In the genomic region with DNA sequence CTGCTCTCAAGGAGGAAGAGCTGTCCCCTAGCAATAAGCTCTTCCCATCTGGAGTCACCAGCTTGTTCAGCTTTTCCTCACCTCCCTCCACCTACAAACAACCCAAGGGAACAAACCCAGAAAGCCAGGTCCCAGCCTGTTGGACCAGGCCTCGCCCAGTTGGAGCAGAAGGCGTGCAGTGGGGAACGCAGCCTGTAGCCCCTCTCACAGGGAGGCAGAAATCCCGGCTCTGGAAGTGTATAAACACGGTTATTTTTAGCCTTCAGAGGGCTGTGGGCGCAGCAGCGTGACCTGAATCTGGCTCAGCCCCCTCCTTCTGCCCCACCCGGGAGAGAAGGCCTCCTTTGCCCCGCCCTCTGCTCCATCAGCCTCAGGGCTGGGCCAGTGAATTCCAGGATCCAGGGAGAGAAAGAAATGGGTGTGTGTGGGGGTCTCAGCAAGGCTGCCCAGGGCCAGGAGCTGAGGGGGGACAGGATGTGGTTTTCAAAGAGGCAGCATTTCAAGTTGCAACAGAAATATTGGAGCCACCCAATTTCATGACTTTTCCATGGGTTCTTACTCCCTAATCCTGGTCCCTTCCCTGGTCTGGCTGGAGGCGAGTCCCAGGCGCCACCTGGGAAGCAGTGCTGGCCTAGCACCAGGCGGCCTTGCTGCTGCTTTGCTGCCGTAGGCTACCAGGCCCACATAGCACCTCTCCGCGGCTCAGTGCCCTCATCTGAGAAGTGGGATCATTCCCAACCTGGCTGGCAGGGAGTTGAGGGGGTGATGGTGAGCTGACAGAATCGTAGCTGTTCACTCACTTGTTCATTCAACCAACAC, we compare ENCODE assay signal across 8 cellular contexts. TPM values are rescaled to one million over a fixed set of nuclear protein-coding genes. Genes with fewer than 3 reads are reported as not detected.
DNase-seq lines count a peak whose midpoint lies in the region; ATAC-seq and TF ChIP-seq lines count a peak whose summit lies in the region.

No MANE protein-coding gene starts in this region.

- TF ChIP-seq EP300 in gastroesophageal sphincter (IDR thresholded peaks at IDR 0.05): no peak

- ATAC-seq in DND-41 (ENCODE audit: insufficient read depth, low read depth) (peak; percentile 57), RWPE2 (ENCODE audit: low read depth) (peak; percentile 70), gastroesophageal sphincter (peak; percentile 85), GM18519 (IDR thresholded peaks at IDR 0.05; ENCODE audit: low FRiP score, unreplicated experiment) (no peak)

- peaks cover 100% of the 10 kb centered on the region for H3K79me2 ChIP-seq in DND-41 (ENCODE audit: insufficient read depth, low read length)
- peaks cover 52% of the 10 kb centered on the region for H3K79me2 ChIP-seq in parathyroid adenoma
- H3K79me2 ChIP-seq in Karpas-422 (ENCODE audit: low read length): no peaks in the 10 kb centered on the region

- H3K9ac ChIP-seq in DND-41 (ENCODE audit: low read depth, low read length) (no peak overlapping the region), parathyroid adenoma (no peak overlapping the region), Karpas-422 (ENCODE audit: low read length) (no peak overlapping the region)

- H3K4me3 ChIP-seq in DND-41 (ENCODE audit: low read depth in 1 of 2, low read length in 2 of 2) (no peak overlapping the region), RWPE2 (ENCODE audit: severe bottlenecking) (no peak overlapping the region), gastroesophageal sphincter (no peak overlapping the region), parathyroid adenoma (ENCODE audit: low read depth, low read length) (no peak overlapping the region), Karpas-422 (ENCODE audit: low read length) (no peak overlapping the region)

- H3K36me3 ChIP-seq in DND-41 (ENCODE audit: insufficient read depth, low read length) (no peaks in the 10 kb centered on the region), RWPE2 (ENCODE audit: low read depth) (no peaks in the 10 kb centered on the region), gastroesophageal sphincter (no peaks in the 10 kb centered on the region), parathyroid adenoma (ENCODE audit: control insufficient read depth, insufficient read depth, low read length) (no peaks in the 10 kb centered on the region), Karpas-422 (ENCODE audit: insufficient read depth, low read length) (no peaks in the 10 kb centered on the region)

- H3K9me3 ChIP-seq in DND-41 (ENCODE audit: insufficient read depth, low read length, severe bottlenecking) (no peaks in the 10 kb centered on the region), RWPE2 (ENCODE audit: severe bottlenecking) (no peaks in the 10 kb centered on the region), gastroesophageal sphincter (no peaks in the 10 kb centered on the region), parathyroid adenoma (ENCODE audit: control insufficient read depth, low read length) (no peaks in the 10 kb centered on the region), Karpas-422 (ENCODE audit: low read length) (no peaks in the 10 kb centered on the region)

- H4K20me1 ChIP-seq in DND-41 (ENCODE audit: insufficient read depth, low read length): peaks cover 96% of the 10 kb centered on the region
- H4K20me1 ChIP-seq in Karpas-422 (ENCODE audit: insufficient read depth, low read depth, low read length): peaks cover 83% of the 10 kb centered on the region

- H3K4me2 ChIP-seq in DND-41 (ENCODE audit: insufficient read depth, low read length) (no peak overlapping the region), parathyroid adenoma (ENCODE audit: low read length) (no peak overlapping the region), Karpas-422 (ENCODE audit: low read depth, low read length, poor library complexity, severe bottlenecking) (no peak overlapping the region)

- H3K27me3 ChIP-seq in DND-41 (ENCODE audit: insufficient read depth, low read length, poor library complexity) (no peaks in the 10 kb centered on the region), RWPE2 (ENCODE audit: insufficient read depth, poor library complexity, severe bottlenecking) (no peaks in the 10 kb centered on the region), gastroesophageal sphincter (no peaks in the 10 kb centered on the region), parathyroid adenoma (ENCODE audit: control insufficient read depth, insufficient read depth, low read length) (no peaks in the 10 kb centered on the region), Karpas-422 (ENCODE audit: low read length) (no peaks in the 10 kb centered on the region)

- H2AFZ ChIP-seq in DND-41 (ENCODE audit: low read depth, low read length): no peak overlapping the region
- H2AFZ ChIP-seq in parathyroid adenoma: peak overlapping the region; percentile 35
- H2AFZ ChIP-seq in Karpas-422 (ENCODE audit: low read length): no peak overlapping the region

- no peak for TF ChIP-seq POLR2A in gastroesophageal sphincter (IDR thresholded peaks at IDR 0.05)

- no peaks in the 10 kb centered on the region for H3K9me2 ChIP-seq in Karpas-422 (replicated peaks; ENCODE audit: insufficient read depth, low read length)

- TF ChIP-seq CTCF in DND-41 (IDR thresholded peaks at IDR 0.05; ENCODE audit: borderline replicate concordance, extremely low read depth, low read length, poor library complexity, severe bottlenecking) (no peak), RWPE2 (IDR thresholded peaks at IDR 0.05; ENCODE audit: poor library complexity, severe bottlenecking) (no peak), gastroesophageal sphincter (IDR thresholded peaks at IDR 0.05) (peak in 3 of 4 experiments; percentile 3 to 24 (median 9)), parathyroid adenoma (IDR thresholded peaks at IDR 0.05) (no peak)

- H3K4me1 ChIP-seq in DND-41 (ENCODE audit: insufficient read depth, low read length) (peaks cover 35% of the 10 kb centered on the region), RWPE2 (ENCODE audit: insufficient read depth, poor library complexity, severe bottlenecking) (peaks cover 11% of the 10 kb centered on the region), gastroesophageal sphincter (peaks cover 4 to 100% (median 82%) of the 10 kb centered on the region in 3 donors), parathyroid adenoma (peaks cover 13% of the 10 kb centered on the region), Karpas-422 (ENCODE audit: low read length) (peaks cover 45% of the 10 kb centered on the region)

- DNase-seq in DND-41: peak; percentile 39
- no peak for DNase-seq in RWPE2 (ENCODE audit: low spot score)
- no peak for DNase-seq in Karpas-422
- DNase-seq in stimulated activated CD4-positive, alpha-beta T cell treated with anti-CD3 and anti-CD28 coated beads, Interleukin-2, amount 100 ng/mL, for 24 hours: no peak
- no peak for DNase-seq in activated gamma-delta T cell treated with Interleukin-2 at 50 U/mL for 16 hours

- peak overlapping the region; percentile 57 for H3K27ac ChIP-seq in DND-41 (ENCODE audit: low read length)
- H3K27ac ChIP-seq in RWPE2 (ENCODE audit: poor library complexity, severe bottlenecking): peak overlapping the region; percentile 4
- H3K27ac ChIP-seq in gastroesophageal sphincter: peak overlapping the region; percentile 14 to 83 (median 80)
- no peak overlapping the region for H3K27ac ChIP-seq in parathyroid adenoma
- H3K27ac ChIP-seq in Karpas-422 (ENCODE audit: low read length): no peak overlapping the region

- WGBS in gastroesophageal sphincter (ENCODE audit: low coverage in 1 of 2), 2 donors: 14 to 56% methylated on average over 4 to 8 of the region's 16 CpGs

RNA-seq across cellular contexts. Expression of a gene that starts 33.5 kb away (rescaled TPM):
- 10 to 100 TPM; 36.3 to 79.2 (median 67.1) TPM for total RNA-seq in gastroesophageal sphincter
- 63.0 and 73.1 TPM in 2 replicates for total RNA-seq in Karpas-422 (2014; rRNA removed; shearing (Covaris generic); ENCODE audit: low replicate concordance)

Comparison
In these comparisons a context has a peak if more than half of its experiments do, and no peak if none do; other contexts are left out.
1. H3K27ac ChIP-seq: peak in DND-41 (single experiment), RWPE2 (single experiment) and gastroesophageal sphincter (4 of 4); none in parathyroid adenoma (single experiment) and Karpas-422 (single experiment).
2. CTCF ChIP-seq: peak in gastroesophageal sphincter (3 of 4); none in DND-41 (single experiment), RWPE2 (single experiment) and parathyroid adenoma (single experiment).